13 cellular contexts compared by ENCODE assay signal in the genomic region with DNA sequence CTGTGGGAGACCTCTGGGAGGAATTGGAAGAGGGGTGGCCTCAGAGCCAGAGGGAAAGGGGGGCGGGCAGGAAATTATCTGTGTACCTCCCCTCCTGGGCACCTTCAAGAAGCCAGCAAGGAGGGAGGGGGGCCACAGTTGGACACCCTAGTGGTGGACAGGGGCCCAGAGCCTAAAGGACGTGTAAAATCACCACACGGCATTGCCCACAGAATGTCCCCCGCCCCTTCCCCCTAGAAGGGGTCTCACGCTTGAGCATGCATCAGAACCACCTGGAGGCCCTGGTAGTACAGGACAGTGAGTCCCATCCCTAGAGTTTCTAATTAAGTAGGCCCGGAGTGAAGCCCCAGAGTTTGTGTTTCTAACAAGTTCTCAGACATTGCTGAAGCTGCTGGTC. TPM values are rescaled to one million over a fixed set of nuclear protein-coding genes. Genes with fewer than 3 reads are reported as not detected.
DNase-seq lines count a peak whose midpoint lies in the region; ATAC-seq, FAIRE-seq and TF ChIP-seq lines count a peak whose summit lies in the region.
"Had no signal": no experiment of that assay in that cellular context is flagged by ENCODE, and none has a peak within 500 bp of the region (broad histone marks: within the 10 kb centered on the region; RNA-seq: fewer than 3 reads in every experiment).

No MANE protein-coding gene starts in this region.

- H3K27ac ChIP-seq in left ventricle myocardium inferior (replicated peaks), result peak overlapping the region; percentile 95
- H3K27ac ChIP-seq in kidney (ENCODE audit: low read depth in 2 of 2, low read length in 2 of 2), result peak overlapping the region; percentile 14 to 53
- H3K27ac ChIP-seq in gastrocnemius medialis, result peak overlapping the region; percentile 76 to 85 (median 81)

- FAIRE-seq in kidney (lab: Jason Lieb, UNC), result no peak

- no peak for DNase-seq in left ventricle myocardium inferior
- DNase-seq in left cardiac atrium, result no peak
- no peak for DNase-seq in kidney
- no peak for DNase-seq in gastrocnemius medialis
- no peak for DNase-seq in effector CD8-positive, alpha-beta T cell (lab: John Stamatoyannopoulos, UW)
- no peak for DNase-seq in central memory CD4-positive, alpha-beta T cell
- no peak for DNase-seq in NCI-H2107 (lab: John Stamatoyannopoulos, UW)
- DNase-seq: activated B cell treated with CpG ODN at 0.5 μM for 24 hours; activated T-cell treated with anti-CD3 and anti-CD28 coated beads, Interleukin-2, amount 50 U/mL, for 4 hours; NK-92 treated with Interleukin-12 subunit alpha and Interleukin-12 subunit beta, amount 100 ng/mL, for 24 hours had no signal

- no peaks in the 10 kb centered on the region for H3K27me3 ChIP-seq in left ventricle myocardium inferior (ENCODE audit: low read depth)
- no peaks in the 10 kb centered on the region for H3K27me3 ChIP-seq in gastrocnemius medialis

- H3K9me3 ChIP-seq in left ventricle myocardium inferior (replicated peaks) (no peaks in the 10 kb centered on the region), kidney (ENCODE audit: control insufficient read depth in 1 of 2, low read length in 2 of 2) (no peaks in the 10 kb centered on the region), gastrocnemius medialis (no peaks in the 10 kb centered on the region)
- H3K9me3 ChIP-seq: SK-N-SH had no signal

- TF ChIP-seq POLR2A in gastrocnemius medialis (IDR thresholded peaks at IDR 0.05), result no peak

- no peak for ATAC-seq in left cardiac atrium
- ATAC-seq in gastrocnemius medialis, result no peak
- no peak for ATAC-seq in GM18909 (IDR thresholded peaks at IDR 0.05; ENCODE audit: poor library complexity, unreplicated experiment)

- peak overlapping the region in 1 of 2 donors; percentile 13 for H3K9ac ChIP-seq in kidney (ENCODE audit: low read length in 2 of 2)
- H3K9ac ChIP-seq: SK-N-SH had no signal

- intact Hi-C loops in left ventricle myocardium inferior (cut with micrococcal nuclease) (loop anchor here (5.0 kb wide), 2 partner anchors 50 to 120 kb away; no protein-coding TSS in a partner anchor), left cardiac atrium (cut with DNase I) (loop anchor here (2.0 to 10.0 kb wide), 5 partner anchors 42 to 248 kb away; a partner anchor contains a TSS), kidney (cut with DNase I) (loop anchor here (5.0 kb wide), 1 partner anchor 60 kb away; no protein-coding TSS in a partner anchor), gastrocnemius medialis (cut with DNase I; ENCODE audit: low total_unique reads) (loop anchor here (1.0 to 10.0 kb wide), 3 partner anchors 20 to 478 kb away; a partner anchor contains a TSS)

- H3K36me3 ChIP-seq in left ventricle myocardium inferior (no peaks in the 10 kb centered on the region), kidney (ENCODE audit: control insufficient read depth in 1 of 2, insufficient read depth in 2 of 2, low read length in 2 of 2) (no peaks in the 10 kb centered on the region), gastrocnemius medialis (no peaks in the 10 kb centered on the region)

- TF ChIP-seq CTCF in left ventricle myocardium inferior (IDR thresholded peaks at IDR 0.05; ENCODE audit: borderline replicate concordance), result no peak
- TF ChIP-seq CTCF in kidney (IDR thresholded peaks at IDR 0.05; ENCODE audit: borderline replicate concordance, extremely low read depth, insufficient read depth), result no peak
- TF ChIP-seq CTCF in gastrocnemius medialis (IDR thresholded peaks at IDR 0.05 in 4 of 5, conservative IDR thresholded peaks at IDR 0.05 in 1 of 5), result no peak

- in situ Hi-C loops in gastrocnemius medialis (cut with MboI; ENCODE audit: low sequenced_read_pairs in 4 of 4), result loop anchor here in 3 of 4 donors (10.0 kb wide), 2 partner anchors 58 to 118 kb away; a partner anchor contains a TSS

- H3K4me1 ChIP-seq in left ventricle myocardium inferior (peaks cover 48% of the 10 kb centered on the region), kidney (ENCODE audit: control insufficient read depth in 1 of 2, insufficient read depth in 1 of 2, low read depth in 1 of 2, low read length in 2 of 2) (peaks cover 5 to 13% of the 10 kb centered on the region in 2 donors), gastrocnemius medialis (peaks cover 32 to 48% of the 10 kb centered on the region in 2 donors)

- H3K4me3 ChIP-seq in left ventricle myocardium inferior (no peak overlapping the region), kidney (ENCODE audit: low read length in 2 of 2) (no peak overlapping the region), gastrocnemius medialis (no peak overlapping the region)

RNA-seq across cellular contexts. Expression of a gene that starts 8.2 kb away (rescaled TPM):
- 0.49 TPM for total RNA-seq in left ventricle myocardium inferior
- under 1 TPM; 0.62 to 0.68 TPM for total RNA-seq in left cardiac atrium
- 0.91 TPM for total RNA-seq in kidney
- 0.28 TPM for polyA plus RNA-seq in kidney (ENCODE audit: insufficient read depth, low read depth, low replicate concordance)
- under 1 TPM in 1 of 4 donors, not detected in 3; 0.16 TPM for total RNA-seq in gastrocnemius medialis
- total RNA-seq: urinary bladder had no signal
- polyA plus RNA-seq: SK-N-SH had no signal

RNA-seq across cellular contexts. Expression of a gene that starts 11.2 kb away (rescaled TPM):
- total RNA-seq in left ventricle myocardium inferior (24.2 TPM), left cardiac atrium (10 to 100 TPM; 22.7 to 22.8 TPM), kidney (20.6 TPM), gastrocnemius medialis (10 to 100 TPM; 15.1 to 24.8 (median 20.5) TPM)
- 15.6 TPM for polyA plus RNA-seq in kidney (ENCODE audit: insufficient read depth, low read depth, low replicate concordance)

RNA-seq across cellular contexts. Expression of a gene that starts 41.6 kb away (rescaled TPM):
- total RNA-seq in left ventricle myocardium inferior (34.8 TPM), left cardiac atrium (10 to 100 TPM; 27.3 to 35.9 TPM), kidney (179 TPM), gastrocnemius medialis (10 to 100 TPM; 17.0 to 27.0 (median 22.3) TPM)
- 84.3 TPM for polyA plus RNA-seq in kidney (ENCODE audit: insufficient read depth, low read depth, low replicate concordance)

RNA-seq across cellular contexts. Expression of a gene that starts 56.0 kb away (rescaled TPM):
- total RNA-seq in left ventricle myocardium inferior (25.3 TPM), left cardiac atrium (10 to 100 TPM; 22.1 to 28.9 TPM), kidney (69.9 TPM), gastrocnemius medialis (10 to 100 TPM; 28.3 to 62.6 (median 45.6) TPM)
- polyA plus RNA-seq in kidney (ENCODE audit: insufficient read depth, low read depth, low replicate concordance), result 56.9 TPM

Comparison
In these comparisons a context has a peak if more than half of its experiments do, and no peak if none do; other contexts are left out.
1. H3K27ac ChIP-seq: peak in every context shown above with its lines; median percentile 95 in left ventricle myocardium inferior; 81 in gastrocnemius medialis; 34 in kidney.